Comparison of ENCODE assay signal across 21 cellular contexts in genomic region chr2:237405006-237405559, GRCh38. TPM values are rescaled to one million over a fixed set of nuclear protein-coding genes. Genes with fewer than 3 reads are reported as not detected.
DNase-seq lines count a peak whose midpoint lies in the region; ATAC-seq and TF ChIP-seq lines count a peak whose summit lies in the region.
"Had no signal": no experiment of that assay in that cellular context is flagged by ENCODE, and none has a peak within 500 bp of the region (broad histone marks: within the 10 kb centered on the region; RNA-seq: fewer than 3 reads in every experiment).

No MANE protein-coding gene starts in this region.

- intact Hi-C loops in left ventricle myocardium superior (cut with micrococcal nuclease) (loop anchor here (10.0 kb wide), 1 partner anchor 240 kb away; no protein-coding TSS in a partner anchor), right cardiac atrium (cut with DNase I) (loop anchor here in 1 of 4 donors (10.0 kb wide), 1 partner anchor 60 kb away; no protein-coding TSS in a partner anchor), sigmoid colon (cut with DNase I) (no loop called here)

- TF ChIP-seq CTCF in fibroblast of lung (conservative IDR thresholded peaks at IDR 0.05 in 1 of 2, IDR thresholded peaks at IDR 0.05 in 1 of 2; ENCODE audit: low read depth in 1 of 2, low read length in 2 of 2), result peak in 1 of 2 donors; percentile 5
- no peak for TF ChIP-seq CTCF in sigmoid colon (IDR thresholded peaks at IDR 0.05)

- H3K27me3 ChIP-seq in right cardiac atrium (ENCODE audit: control insufficient read depth, insufficient read depth) (no peaks in the 10 kb centered on the region), fibroblast of lung (ENCODE audit: control insufficient read depth, insufficient read depth, low read length) (no peaks in the 10 kb centered on the region), sigmoid colon (no peaks in the 10 kb centered on the region)
- H3K27me3 ChIP-seq: upper lobe of right lung had no signal

- no peak overlapping the region for H3K9ac ChIP-seq in fibroblast of lung (ENCODE audit: insufficient read depth, low read length)

- H3K4me2 ChIP-seq in fibroblast of lung (ENCODE audit: extremely low read depth, insufficient read depth, low read length), result peak overlapping the region; percentile 48

- H3K27ac ChIP-seq in right cardiac atrium (ENCODE audit: low read length) (no peak overlapping the region), fibroblast of lung (ENCODE audit: insufficient read depth, low read length) (peak overlapping the region; percentile 58), sigmoid colon (peak overlapping the region; percentile 84 to 96 (median 94))
- H3K27ac ChIP-seq: C4-2B, neutrophil, upper lobe of right lung had no signal

- whole genome bisulfite sequencing in right cardiac atrium, result 45% methylated on average over 13 of the region's 13 CpGs
- WGBS in sigmoid colon, 2 donors, result 71 to 80% methylated on average over 13 of the region's 13 CpGs

- peaks cover 100% of the 10 kb centered on the region for H3K79me2 ChIP-seq in fibroblast of lung (ENCODE audit: control insufficient read depth, insufficient read depth, low read length)

- peaks cover 1% of the 10 kb centered on the region for H4K20me1 ChIP-seq in fibroblast of lung (ENCODE audit: control insufficient read depth, extremely low read depth, insufficient read depth, low read length)

- no peak for TF ChIP-seq POLR2A in sigmoid colon (IDR thresholded peaks at IDR 0.05)

- H3K36me3 ChIP-seq in fibroblast of lung (ENCODE audit: control insufficient read depth, insufficient read depth, low read length), result peaks cover 5% of the 10 kb centered on the region
- H3K36me3 ChIP-seq in sigmoid colon, result peaks cover 0 to 5% (median 0%) of the 10 kb centered on the region in 4 donors
- H3K36me3 ChIP-seq: neutrophil, upper lobe of right lung had no signal

- no peak for TF ChIP-seq EP300 in sigmoid colon (IDR thresholded peaks at IDR 0.05)

- ATAC-seq in left ventricle myocardium superior (peak; percentile 26), right cardiac atrium (no peak), GM21737 (IDR thresholded peaks at IDR 0.05; ENCODE audit: unreplicated experiment) (no peak)
- ATAC-seq: left lobe of liver; Panc1; stimulated activated naive B cell treated with anti-CD40 and anti-IgM and Interleukin-4, amounts not matched to agents 10 μg/mL and 1 μg/mL and 100 μg/mL, for 72 hours; upper lobe of right lung; WTC11 had no signal

- no peak overlapping the region for H2AFZ ChIP-seq in fibroblast of lung (ENCODE audit: low read length)

- H3K9me3 ChIP-seq in right cardiac atrium (ENCODE audit: control insufficient read depth, low read length) (no peaks in the 10 kb centered on the region), fibroblast of lung (ENCODE audit: control insufficient read depth, insufficient read depth, low read depth, low read length) (no peaks in the 10 kb centered on the region), sigmoid colon (no peaks in the 10 kb centered on the region)
- H3K9me3 ChIP-seq: neutrophil, upper lobe of right lung had no signal

- DNase-seq in left ventricle myocardium superior, result peak; percentile 40
- no peak for DNase-seq in right cardiac atrium
- DNase-seq in fibroblast of lung (ENCODE audit: low read depth in 2 of 2), result peak in 1 of 2 donors; percentile 36
- no peak for DNase-seq in sigmoid colon
- no peak for DNase-seq in KG1 (lab: John Stamatoyannopoulos, UW)
- no peak for DNase-seq in DMS 273 treated with DMSO at 0.1 percent for 48 hours (lab: John Stamatoyannopoulos, UW)
- no peak for DNase-seq in GDM1 (lab: John Stamatoyannopoulos, UW)
- DNase-seq: activated CD4-positive, alpha-beta memory T cell treated with anti-CD3 and anti-CD28 coated beads, Interleukin-2, amount 10 ng/mL, durations not matched to agents 7 days and 5 days; activated naive CD4-positive, alpha-beta T cell treated with anti-CD3 and anti-CD28 coated beads, Interleukin-2, amount 50 U/mL, for 16 hours; cortex of kidney; GF-D8; NCI-H1436; retina; stimulated activated naive B cell treated with anti-CD40 and anti-IgM and Interleukin-4, amounts not matched to agents 10 μg/mL and 1 μg/mL and 100 μg/mL, for 72 hours; upper lobe of right lung had no signal

- no peak overlapping the region for H3K4me3 ChIP-seq in right cardiac atrium (ENCODE audit: low read length)
- H3K4me3 ChIP-seq in fibroblast of lung (replicated peaks in 1 of 4; ENCODE audit: control extremely low read depth in 1 of 4, insufficient read depth in 1 of 4, low read depth in 3 of 4, low read length in 4 of 4), result peak overlapping the region in 1 of 4 experiments; percentile 88
- H3K4me3 ChIP-seq in sigmoid colon, result no peak overlapping the region
- H3K4me3 ChIP-seq: upper lobe of right lung had no signal

- H3K4me1 ChIP-seq in right cardiac atrium (ENCODE audit: control insufficient read depth, insufficient read depth, low read length), result no peaks in the 10 kb centered on the region
- peaks cover 38% of the 10 kb centered on the region for H3K4me1 ChIP-seq in fibroblast of lung (ENCODE audit: control insufficient read depth, extremely low read depth, insufficient read depth, low read length)
- H3K4me1 ChIP-seq in sigmoid colon, result peaks cover 0 to 100% (median 87%) of the 10 kb centered on the region in 4 donors
- H3K4me1 ChIP-seq: upper lobe of right lung had no signal

RNA-seq across cellular contexts. Expression of gene COL6A3, which starts 8.9 kb away (rescaled TPM):
- total RNA-seq in left ventricle myocardium superior (59.5 TPM), right cardiac atrium (100 to 1,000 TPM in 3 of 4 donors, 10 to 100 TPM in 1; 54.4 to 191 (median 139) TPM), fibroblast of lung (1,525 and 1,534 TPM in 2 replicates), sigmoid colon (100 to 1,000 TPM; 233 to 715 (median 381) TPM)
- polyA plus RNA-seq in right cardiac atrium (33.2 TPM), fibroblast of lung (286 and 316 TPM in 2 replicates), sigmoid colon (10 to 100 TPM in 1 of 3 donors, 1 to 10 TPM in 2; 2.8 to 66.9 (median 9.0) TPM)
- 564 and 770 TPM in 2 replicates for polyA plus RNA-seq in fibroblast of lung (2012)
- 1,049 and 1,080 TPM in 2 replicates for polyA minus RNA-seq in fibroblast of lung (ENCODE audit: low replicate concordance)
